In the genomic region with DNA sequence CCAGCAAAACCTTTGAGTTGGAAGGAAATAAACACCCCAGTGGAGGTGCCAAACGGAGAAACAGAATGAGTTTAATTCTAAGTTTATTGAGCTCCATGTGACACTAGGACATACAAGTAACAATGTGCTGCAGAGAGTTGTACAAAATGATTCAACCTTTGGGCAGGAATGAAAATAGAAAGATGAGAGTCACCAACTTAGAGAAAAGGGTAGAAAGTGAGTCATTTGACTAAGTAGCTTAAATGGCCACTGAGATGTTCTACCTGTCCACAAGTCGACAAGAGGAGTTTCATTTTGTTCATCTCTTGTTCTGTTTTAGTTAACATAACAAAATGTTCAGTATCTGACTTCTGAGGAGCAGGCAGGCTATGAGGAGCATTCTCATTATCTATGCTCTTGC, we compare ENCODE assay signal across 23 cellular contexts.
DNase-seq lines count a peak whose midpoint lies in the region; ATAC-seq and TF ChIP-seq lines count a peak whose summit lies in the region.
"Had no signal": no experiment of that assay in that cellular context is flagged by ENCODE, and none has a peak within 500 bp of the region (broad histone marks: within the 10 kb centered on the region; RNA-seq: fewer than 3 reads in every experiment).

No MANE protein-coding gene starts in this region.

- H3K9me3 Mint-ChIP-seq in endothelial cell (ENCODE audit: unreplicated experiment) = no peaks in the 10 kb centered on the region

- intact Hi-C loops in posterior vena cava (cut with DNase I) = no loop called here

- H3K36me3 Mint-ChIP-seq in endothelial cell (ENCODE audit: low read depth, unreplicated experiment) = no peaks in the 10 kb centered on the region
- H3K36me3 Mint-ChIP-seq: memory B cell had no signal

- ATAC-seq in HG02852 (IDR thresholded peaks at IDR 0.05; ENCODE audit: unreplicated experiment) = peak; percentile 64
- ATAC-seq in activated CD4-positive, CD25-positive, alpha-beta regulatory T cell treated with anti-CD3 and anti-CD28 coated beads, Interleukin-2, amount 50 U/mL, for 24 hours = no peak
- ATAC-seq: body of pancreas, left colon, psoas muscle, T-helper 17 cell had no signal

- peaks cover 1% of the 10 kb centered on the region for H3K27me3 Mint-ChIP-seq in endothelial cell (ENCODE audit: unreplicated experiment)
- H3K27me3 Mint-ChIP-seq: memory B cell, T-helper 17 cell had no signal

- H3K27ac Mint-ChIP-seq in endothelial cell (ENCODE audit: unreplicated experiment) = peak overlapping the region; percentile 6
- H3K27ac Mint-ChIP-seq: memory B cell, T-helper 17 cell had no signal

- H3K4me1 Mint-ChIP-seq in endothelial cell (ENCODE audit: unreplicated experiment) = peaks cover 28% of the 10 kb centered on the region
- H3K4me1 Mint-ChIP-seq: memory B cell, T-helper 17 cell had no signal

- DNase-seq in M059J (ENCODE audit: low read depth) = peak; percentile 78
- no peak for DNase-seq in endothelial cell (ENCODE audit: low spot score)
- DNase-seq in pons (ENCODE audit: low spot score) = peak; percentile 23
- DNase-seq in A172 (ENCODE audit: low spot score) = no peak
- DNase-seq in posterior vena cava (ENCODE audit: low spot score) = no peak
- DNase-seq: activated gamma-delta T cell; body of pancreas; colonic mucosa; COR-L47; effector memory CD4-positive, alpha-beta T cell; GOT3; left colon; NCI-H1436 treated with DMSO at 0.1 percent for 48 hours; NCI-H774; psoas muscle; SK-N-SH; stimulated activated CD4-positive, alpha-beta T cell treated with anti-CD3 and anti-CD28 coated beads, Interleukin-15, amount 100 ng/mL, for 24 hours; stimulated activated naive CD4-positive, alpha-beta T cell treated with Interleukin-2 at 50 U/mL for 16 hours; T-helper 17 cell; testis had no signal

- TF ChIP-seq CTCF in endothelial cell (IDR thresholded peaks at IDR 0.05; ENCODE audit: unreplicated experiment) = no peak

- no peak overlapping the region for H3K4me3 Mint-ChIP-seq in endothelial cell (ENCODE audit: unreplicated experiment)
- H3K4me3 Mint-ChIP-seq: memory B cell, T-helper 17 cell had no signal

Comparison
In these comparisons a context has a peak if more than half of its experiments do, and no peak if none do; other contexts are left out.
1. DNase-seq: peak in M059J (single experiment) and pons (single experiment); none in endothelial cell (single experiment), A172 (single experiment) and posterior vena cava (single experiment).